1 cellular context compared by ENCODE assay signal in the genomic region with DNA sequence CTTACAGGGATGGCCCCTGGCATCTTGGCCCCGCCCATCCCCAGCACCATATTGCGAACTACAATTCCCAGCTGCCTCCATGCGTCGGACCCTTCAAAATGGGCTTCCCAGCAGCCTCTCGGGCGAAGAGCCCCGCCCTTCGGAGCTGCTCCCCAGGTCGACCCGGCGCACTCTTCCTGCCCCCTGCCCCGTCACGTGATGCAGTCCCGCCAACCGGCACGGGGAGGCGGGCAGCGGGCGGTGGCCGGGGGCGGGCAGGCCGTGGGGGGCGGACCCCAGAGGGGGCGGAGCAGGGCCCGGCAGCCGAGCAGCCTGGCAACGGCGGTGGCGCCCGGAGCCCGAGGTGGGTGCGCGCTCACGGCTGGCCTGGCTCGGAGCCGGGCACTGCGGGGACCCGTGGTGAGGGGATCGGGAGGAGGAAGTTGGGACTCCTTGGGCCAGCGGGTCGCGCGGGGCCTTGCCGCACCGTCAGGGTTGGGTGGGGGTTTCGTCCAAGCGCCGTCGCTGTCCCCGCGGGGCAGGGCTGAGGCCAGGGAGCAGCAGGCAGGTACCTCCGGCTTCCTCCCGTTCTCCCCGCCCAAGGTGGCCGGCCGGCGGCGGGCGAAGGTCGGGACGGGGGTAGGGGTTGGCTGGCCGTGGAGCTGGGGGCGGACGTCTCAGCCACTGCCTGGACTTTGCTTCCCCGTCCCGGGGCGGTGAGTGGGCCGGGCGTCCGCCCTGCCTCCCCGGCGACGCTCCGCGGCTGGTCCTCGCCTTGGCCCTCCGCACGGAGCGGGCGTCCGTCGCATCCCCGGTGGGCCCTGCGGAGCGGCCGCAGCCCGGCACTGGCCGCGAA.
TF ChIP-seq lines count a peak whose summit lies in the region.

A gene (plus strand): TSS at position 302 of the 835 bp plus-strand sequence. CDS start 23,994 bp downstream, outside the sequence.

TF ChIP-seq in GM12878, 131 proteins besides CTCF, POLR2A, EP300 and RAD21 (continued from another document):
- TF ChIP-seq CREB1 (IDR thresholded peaks at IDR 0.05; ENCODE audit: low read depth): peak; percentile 82
- TF ChIP-seq, protein P1, sequence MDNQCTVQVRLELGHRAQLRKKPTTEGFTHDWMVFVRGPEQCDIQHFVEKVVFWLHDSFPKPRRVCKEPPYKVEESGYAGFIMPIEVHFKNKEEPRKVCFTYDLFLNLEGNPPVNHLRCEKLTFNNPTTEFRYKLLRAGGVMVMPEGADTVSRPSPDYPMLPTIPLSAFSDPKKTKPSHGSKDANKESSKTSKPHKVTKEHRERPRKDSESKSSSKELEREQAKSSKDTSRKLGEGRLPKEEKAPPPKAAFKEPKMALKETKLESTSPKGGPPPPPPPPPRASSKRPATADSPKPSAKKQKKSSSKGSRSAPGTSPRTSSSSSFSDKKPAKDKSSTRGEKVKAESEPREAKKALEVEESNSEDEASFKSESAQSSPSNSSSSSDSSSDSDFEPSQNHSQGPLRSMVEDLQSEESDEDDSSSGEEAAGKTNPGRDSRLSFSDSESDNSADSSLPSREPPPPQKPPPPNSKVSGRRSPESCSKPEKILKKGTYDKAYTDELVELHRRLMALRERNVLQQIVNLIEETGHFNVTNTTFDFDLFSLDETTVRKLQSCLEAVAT (IDR thresholded peaks at IDR 0.05): no peak
- 0 out of 4 replicates have a peak, but pooled peaks of 1 of the 2 experiments have one; percentile 47 for TF ChIP-seq SRF (IDR thresholded peaks at IDR 0.05; ENCODE audit: low read depth in 2 of 2, low read length in 2 of 2)
- TF ChIP-seq SIN3A (IDR thresholded peaks at IDR 0.05; ENCODE audit: low read depth, low read length): 0 out of 2 replicates have a peak, but pooled peaks have one; percentile 48
- no peak for TF ChIP-seq EED (IDR thresholded peaks at IDR 0.05; ENCODE audit: low read depth)
- no peak for TF ChIP-seq ZNF207 (IDR thresholded peaks at IDR 0.05; ENCODE audit: borderline replicate concordance)
- TF ChIP-seq CREM (IDR thresholded peaks at IDR 0.05; ENCODE audit: low read depth): peak; percentile 77; the same call in 1 of the 2 replicates
- TF ChIP-seq, protein P2, sequence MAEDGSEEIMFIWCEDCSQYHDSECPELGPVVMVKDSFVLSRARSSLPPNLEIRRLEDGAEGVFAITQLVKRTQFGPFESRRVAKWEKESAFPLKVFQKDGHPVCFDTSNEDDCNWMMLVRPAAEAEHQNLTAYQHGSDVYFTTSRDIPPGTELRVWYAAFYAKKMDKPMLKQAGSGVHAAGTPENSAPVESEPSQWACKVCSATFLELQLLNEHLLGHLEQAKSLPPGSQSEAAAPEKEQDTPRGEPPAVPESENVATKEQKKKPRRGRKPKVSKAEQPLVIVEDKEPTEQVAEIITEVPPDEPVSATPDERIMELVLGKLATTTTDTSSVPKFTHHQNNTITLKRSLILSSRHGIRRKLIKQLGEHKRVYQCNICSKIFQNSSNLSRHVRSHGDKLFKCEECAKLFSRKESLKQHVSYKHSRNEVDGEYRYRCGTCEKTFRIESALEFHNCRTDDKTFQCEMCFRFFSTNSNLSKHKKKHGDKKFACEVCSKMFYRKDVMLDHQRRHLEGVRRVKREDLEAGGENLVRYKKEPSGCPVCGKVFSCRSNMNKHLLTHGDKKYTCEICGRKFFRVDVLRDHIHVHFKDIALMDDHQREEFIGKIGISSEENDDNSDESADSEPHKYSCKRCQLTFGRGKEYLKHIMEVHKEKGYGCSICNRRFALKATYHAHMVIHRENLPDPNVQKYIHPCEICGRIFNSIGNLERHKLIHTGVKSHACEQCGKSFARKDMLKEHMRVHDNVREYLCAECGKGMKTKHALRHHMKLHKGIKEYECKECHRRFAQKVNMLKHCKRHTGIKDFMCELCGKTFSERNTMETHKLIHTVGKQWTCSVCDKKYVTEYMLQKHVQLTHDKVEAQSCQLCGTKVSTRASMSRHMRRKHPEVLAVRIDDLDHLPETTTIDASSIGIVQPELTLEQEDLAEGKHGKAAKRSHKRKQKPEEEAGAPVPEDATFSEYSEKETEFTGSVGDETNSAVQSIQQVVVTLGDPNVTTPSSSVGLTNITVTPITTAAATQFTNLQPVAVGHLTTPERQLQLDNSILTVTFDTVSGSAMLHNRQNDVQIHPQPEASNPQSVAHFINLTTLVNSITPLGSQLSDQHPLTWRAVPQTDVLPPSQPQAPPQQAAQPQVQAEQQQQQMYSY (CRISPR knock-in tag; IDR thresholded peaks at IDR 0.05): no peak
- no peak for TF ChIP-seq SPI1 (IDR thresholded peaks at IDR 0.05; ENCODE audit: borderline replicate concordance, insufficient read depth, low read depth, low read length)
- TF ChIP-seq EZH2 (IDR thresholded peaks at IDR 0.05; ENCODE audit: borderline replicate concordance, control insufficient read depth, low read depth, low read length): no peak
- TF ChIP-seq GABPA (IDR thresholded peaks at IDR 0.05; ENCODE audit: low read depth): no peak
- TF ChIP-seq, protein P3, sequence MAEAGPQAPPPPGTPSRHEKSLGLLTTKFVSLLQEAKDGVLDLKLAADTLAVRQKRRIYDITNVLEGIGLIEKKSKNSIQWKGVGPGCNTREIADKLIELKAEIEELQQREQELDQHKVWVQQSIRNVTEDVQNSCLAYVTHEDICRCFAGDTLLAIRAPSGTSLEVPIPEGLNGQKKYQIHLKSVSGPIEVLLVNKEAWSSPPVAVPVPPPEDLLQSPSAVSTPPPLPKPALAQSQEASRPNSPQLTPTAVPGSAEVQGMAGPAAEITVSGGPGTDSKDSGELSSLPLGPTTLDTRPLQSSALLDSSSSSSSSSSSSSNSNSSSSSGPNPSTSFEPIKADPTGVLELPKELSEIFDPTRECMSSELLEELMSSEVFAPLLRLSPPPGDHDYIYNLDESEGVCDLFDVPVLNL (IDR thresholded peaks at IDR 0.05; ENCODE audit: low read depth, low read length): no peak
- TF ChIP-seq LARP7 (IDR thresholded peaks at IDR 0.05): peak; percentile 53; the same call in 1 of the 2 replicates
- TF ChIP-seq, protein P4, sequence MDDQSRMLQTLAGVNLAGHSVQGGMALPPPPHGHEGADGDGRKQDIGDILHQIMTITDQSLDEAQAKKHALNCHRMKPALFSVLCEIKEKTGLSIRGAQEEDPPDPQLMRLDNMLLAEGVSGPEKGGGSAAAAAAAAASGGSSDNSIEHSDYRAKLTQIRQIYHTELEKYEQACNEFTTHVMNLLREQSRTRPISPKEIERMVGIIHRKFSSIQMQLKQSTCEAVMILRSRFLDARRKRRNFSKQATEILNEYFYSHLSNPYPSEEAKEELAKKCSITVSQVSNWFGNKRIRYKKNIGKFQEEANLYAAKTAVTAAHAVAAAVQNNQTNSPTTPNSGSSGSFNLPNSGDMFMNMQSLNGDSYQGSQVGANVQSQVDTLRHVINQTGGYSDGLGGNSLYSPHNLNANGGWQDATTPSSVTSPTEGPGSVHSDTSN (IDR thresholded peaks at IDR 0.05; ENCODE audit: insufficient replicate concordance, low read depth, low read length): no peak
- TF ChIP-seq RAD51 (IDR thresholded peaks at IDR 0.05): peak; percentile 92
- no peak for TF ChIP-seq YBX1 (IDR thresholded peaks at IDR 0.05)
- TF ChIP-seq RELA (IDR thresholded peaks at IDR 0.05; ENCODE audit: borderline replicate concordance, partially characterized antibody): no peak
- TF ChIP-seq KDM1A (IDR thresholded peaks at IDR 0.05; ENCODE audit: borderline replicate concordance): no peak
- TF ChIP-seq, protein P5, sequence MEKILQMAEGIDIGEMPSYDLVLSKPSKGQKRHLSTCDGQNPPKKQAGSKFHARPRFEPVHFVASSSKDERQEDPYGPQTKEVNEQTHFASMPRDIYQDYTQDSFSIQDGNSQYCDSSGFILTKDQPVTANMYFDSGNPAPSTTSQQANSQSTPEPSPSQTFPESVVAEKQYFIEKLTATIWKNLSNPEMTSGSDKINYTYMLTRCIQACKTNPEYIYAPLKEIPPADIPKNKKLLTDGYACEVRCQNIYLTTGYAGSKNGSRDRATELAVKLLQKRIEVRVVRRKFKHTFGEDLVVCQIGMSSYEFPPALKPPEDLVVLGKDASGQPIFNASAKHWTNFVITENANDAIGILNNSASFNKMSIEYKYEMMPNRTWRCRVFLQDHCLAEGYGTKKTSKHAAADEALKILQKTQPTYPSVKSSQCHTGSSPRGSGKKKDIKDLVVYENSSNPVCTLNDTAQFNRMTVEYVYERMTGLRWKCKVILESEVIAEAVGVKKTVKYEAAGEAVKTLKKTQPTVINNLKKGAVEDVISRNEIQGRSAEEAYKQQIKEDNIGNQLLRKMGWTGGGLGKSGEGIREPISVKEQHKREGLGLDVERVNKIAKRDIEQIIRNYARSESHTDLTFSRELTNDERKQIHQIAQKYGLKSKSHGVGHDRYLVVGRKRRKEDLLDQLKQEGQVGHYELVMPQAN (conservative IDR thresholded peaks at IDR 0.05): peak; percentile 60; the same call in 1 of the 2 replicates
- no peak for TF ChIP-seq FOS (IDR thresholded peaks at IDR 0.05; ENCODE audit: borderline replicate concordance, extremely low read depth, insufficient read length)
- TF ChIP-seq, protein P6, sequence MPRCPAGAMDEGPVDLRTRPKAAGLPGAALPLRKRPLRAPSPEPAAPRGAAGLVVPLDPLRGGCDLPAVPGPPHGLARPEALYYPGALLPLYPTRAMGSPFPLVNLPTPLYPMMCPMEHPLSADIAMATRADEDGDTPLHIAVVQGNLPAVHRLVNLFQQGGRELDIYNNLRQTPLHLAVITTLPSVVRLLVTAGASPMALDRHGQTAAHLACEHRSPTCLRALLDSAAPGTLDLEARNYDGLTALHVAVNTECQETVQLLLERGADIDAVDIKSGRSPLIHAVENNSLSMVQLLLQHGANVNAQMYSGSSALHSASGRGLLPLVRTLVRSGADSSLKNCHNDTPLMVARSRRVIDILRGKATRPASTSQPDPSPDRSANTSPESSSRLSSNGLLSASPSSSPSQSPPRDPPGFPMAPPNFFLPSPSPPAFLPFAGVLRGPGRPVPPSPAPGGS (IDR thresholded peaks at IDR 0.05; ENCODE audit: borderline replicate concordance, insufficient read depth, low read depth, low read length, poor library complexity, severe bottlenecking): no peak
- 0 out of 2 replicates have a peak, but pooled peaks have one; percentile 12 for TF ChIP-seq NR2F1 (conservative IDR thresholded peaks at IDR 0.05)
- TF ChIP-seq, protein P7, sequence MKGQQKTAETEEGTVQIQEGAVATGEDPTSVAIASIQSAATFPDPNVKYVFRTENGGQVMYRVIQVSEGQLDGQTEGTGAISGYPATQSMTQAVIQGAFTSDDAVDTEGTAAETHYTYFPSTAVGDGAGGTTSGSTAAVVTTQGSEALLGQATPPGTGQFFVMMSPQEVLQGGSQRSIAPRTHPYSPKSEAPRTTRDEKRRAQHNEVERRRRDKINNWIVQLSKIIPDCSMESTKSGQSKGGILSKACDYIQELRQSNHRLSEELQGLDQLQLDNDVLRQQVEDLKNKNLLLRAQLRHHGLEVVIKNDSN (IDR thresholded peaks at IDR 0.05; ENCODE audit: borderline replicate concordance, extremely low read length, insufficient read depth, low read depth, low read length): peak; percentile 93
- TF ChIP-seq DPF2 (IDR thresholded peaks at IDR 0.05): no peak
- peak in 1 of 2 experiments; percentile 68; a peak in 2 of 4 replicates for TF ChIP-seq BHLHE40 (IDR thresholded peaks at IDR 0.05; ENCODE audit: borderline replicate concordance in 1 of 2, low read depth in 2 of 2, low read length in 1 of 2)
- TF ChIP-seq ZNF274 (IDR thresholded peaks at IDR 0.05; ENCODE audit: insufficient read depth, insufficient read length): no peak
- TF ChIP-seq, protein P8, sequence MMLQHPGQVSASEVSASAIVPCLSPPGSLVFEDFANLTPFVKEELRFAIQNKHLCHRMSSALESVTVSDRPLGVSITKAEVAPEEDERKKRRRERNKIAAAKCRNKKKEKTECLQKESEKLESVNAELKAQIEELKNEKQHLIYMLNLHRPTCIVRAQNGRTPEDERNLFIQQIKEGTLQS (IDR thresholded peaks at IDR 0.05; ENCODE audit: borderline replicate concordance, extremely low read depth, low read depth, low read length): peak; percentile 75; the same call in 1 of the 2 replicates
- TF ChIP-seq YY1 (IDR thresholded peaks at IDR 0.05; ENCODE audit: low read depth, low read length): peak; percentile 84
- TF ChIP-seq, protein P9, sequence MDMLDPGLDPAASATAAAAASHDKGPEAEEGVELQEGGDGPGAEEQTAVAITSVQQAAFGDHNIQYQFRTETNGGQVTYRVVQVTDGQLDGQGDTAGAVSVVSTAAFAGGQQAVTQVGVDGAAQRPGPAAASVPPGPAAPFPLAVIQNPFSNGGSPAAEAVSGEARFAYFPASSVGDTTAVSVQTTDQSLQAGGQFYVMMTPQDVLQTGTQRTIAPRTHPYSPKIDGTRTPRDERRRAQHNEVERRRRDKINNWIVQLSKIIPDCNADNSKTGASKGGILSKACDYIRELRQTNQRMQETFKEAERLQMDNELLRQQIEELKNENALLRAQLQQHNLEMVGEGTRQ (IDR thresholded peaks at IDR 0.05; ENCODE audit: borderline replicate concordance, low read depth, low read length): peak; percentile 71
- TF ChIP-seq HDAC6 (IDR thresholded peaks at IDR 0.05; ENCODE audit: unreplicated experiment): no peak
- TF ChIP-seq NR2C1 (IDR thresholded peaks at IDR 0.05): peak; percentile 52; the same call in 1 of the 2 replicates
- no peak for TF ChIP-seq STAT3 (IDR thresholded peaks at IDR 0.05; ENCODE audit: low read depth, low read length)
- TF ChIP-seq, protein P10, sequence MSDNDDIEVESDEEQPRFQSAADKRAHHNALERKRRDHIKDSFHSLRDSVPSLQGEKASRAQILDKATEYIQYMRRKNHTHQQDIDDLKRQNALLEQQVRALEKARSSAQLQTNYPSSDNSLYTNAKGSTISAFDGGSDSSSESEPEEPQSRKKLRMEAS (IDR thresholded peaks at IDR 0.05; ENCODE audit: low read depth, low read length): peak; percentile 75
- no peak for TF ChIP-seq BMI1 (IDR thresholded peaks at IDR 0.05; ENCODE audit: borderline replicate concordance)
